ENCODE assay signal across 22 cellular contexts in genomic region chrX:115112411-115112810, GRCh38.
"Had no signal": no experiment of that assay in that cellular context is flagged by ENCODE, and none has a peak within 500 bp of the region (broad histone marks: within the 10 kb centered on the region; RNA-seq: fewer than 3 reads in every experiment).

No MANE protein-coding gene starts in this region.

- H3K9ac ChIP-seq: neural progenitor cell, parathyroid adenoma had no signal

- H3K4me2 ChIP-seq: neural progenitor cell had no signal

- ATAC-seq: effector memory CD8-positive, alpha-beta T cell; left cardiac atrium; left lung; naive thymus-derived CD4-positive, alpha-beta T cell; psoas muscle; right cardiac atrium; stimulated activated effector memory CD8-positive, alpha-beta T cell treated with anti-CD3 and anti-CD28 coated beads, Interleukin-12 subunit alpha, Interleukin-12 subunit beta, amount 100 ng/mL, for 72 hours had no signal

- H3K27ac ChIP-seq: esophagus squamous epithelium, left lung, neural progenitor cell, parathyroid adenoma, psoas muscle, sigmoid colon, stomach, thyroid gland had no signal

- DNase-seq: cortex of kidney; effector memory CD8-positive, alpha-beta T cell; erythroblast; esophagus squamous epithelium; foreskin melanocyte; head of caudate nucleus; left cardiac atrium; left lung; mesenchymal stem cell; naive thymus-derived CD4-positive, alpha-beta T cell; psoas muscle; right cardiac atrium; sigmoid colon; stimulated activated CD4-positive, alpha-beta T cell treated with anti-CD3 and anti-CD28 coated beads, Interleukin-2, amount 100 ng/mL, for 24 hours; stimulated activated CD4-positive, alpha-beta T cell treated with anti-CD3 and anti-CD28 coated beads, Interleukin-4, amount 100 ng/mL, for 24 hours; stimulated activated naive CD4-positive, alpha-beta T cell treated with Interleukin-2 at 50 U/mL for 16 hours; stomach; thyroid gland had no signal

- H3K4me3 ChIP-seq: esophagus squamous epithelium, left lung, neural progenitor cell, psoas muscle, sigmoid colon, stomach, thyroid gland had no signal

- H2AFZ ChIP-seq: neural progenitor cell, parathyroid adenoma had no signal

- H3K4me1 ChIP-seq: esophagus squamous epithelium, left lung, neural progenitor cell, parathyroid adenoma, psoas muscle, sigmoid colon, stomach, thyroid gland had no signal

- H3K79me2 ChIP-seq: parathyroid adenoma had no signal

- H3K36me3 ChIP-seq: esophagus squamous epithelium, sigmoid colon, thyroid gland had no signal

- FAIRE-seq: urothelium cell line had no signal

- H3K27me3 ChIP-seq: esophagus squamous epithelium, left lung, neural progenitor cell, sigmoid colon, stomach, thyroid gland had no signal

- H3K9me3 ChIP-seq: esophagus squamous epithelium, left lung, sigmoid colon, thyroid gland had no signal
